ENCODE assay signal across 17 cellular contexts in the genomic region with DNA sequence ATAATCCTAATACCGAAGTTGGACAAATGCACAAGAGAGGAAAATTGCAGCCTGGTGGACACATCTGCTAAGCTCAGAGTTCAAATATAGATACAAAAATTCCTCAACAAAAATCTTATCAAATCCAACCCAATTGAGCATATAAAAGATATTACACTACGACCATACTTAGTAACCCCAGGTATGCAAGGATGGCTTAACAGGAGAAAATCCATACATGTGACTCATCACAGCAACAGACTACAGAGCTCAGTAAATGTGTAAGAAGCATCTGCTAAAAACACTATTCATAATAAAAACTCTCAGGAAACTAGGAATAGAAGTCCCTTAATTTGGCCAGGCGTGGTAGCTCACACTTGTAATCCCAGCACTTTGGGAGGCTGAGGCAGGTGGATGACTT.
"Had no signal": no experiment of that assay in that cellular context is flagged by ENCODE, and none has a peak within 500 bp of the region (broad histone marks: within the 10 kb centered on the region; RNA-seq: fewer than 3 reads in every experiment).

No MANE protein-coding gene starts in this region.

- DNase-seq: activated CD4-positive, alpha-beta T cell treated with anti-CD3 and anti-CD28 coated beads, Interleukin-2, amount 10 ng/mL, durations not matched to agents 24 days and 14 days; activated CD4-positive, CD25-positive, alpha-beta regulatory T cell; activated CD8-positive, alpha-beta memory T cell treated with anti-CD3 and anti-CD28 coated beads for 24 hours; activated naive CD8-positive, alpha-beta T cell treated with anti-CD3 and anti-CD28 coated beads for 36 hours; anterior cingulate cortex; gastrocnemius medialis; heart right ventricle; islet precursor cell; left lung; nephron progenitor cell; occipital lobe; stimulated activated CD4-positive, alpha-beta T cell treated with anti-CD3 and anti-CD28 coated beads, Interleukin-4, amount 100 ng/mL, for 4 hours; stimulated activated CD8-positive, alpha-beta memory T cell treated with anti-CD3 and anti-CD28 coated beads, Interleukin-4, amount 100 ng/mL, for 48 hours; stimulated activated naive CD8-positive, alpha-beta T cell treated with anti-CD3 and anti-CD28 coated beads, Interleukin-15, Interleukin-2, amounts not matched to agents 100 U/mL and 50 U/mL, for 24 hours had no signal

- H3K4me3 ChIP-seq: gastrocnemius medialis, heart right ventricle, left lung, smooth muscle cell had no signal

- ATAC-seq: gastrocnemius medialis; heart right ventricle; left lung; right cardiac atrium; stimulated activated naive CD8-positive, alpha-beta T cell treated with anti-CD3 and anti-CD28 coated beads, Interleukin-15, Interleukin-2, amounts not matched to agents 100 U/mL and 50 U/mL, for 24 hours had no signal

- H3K27ac ChIP-seq: epithelial cell of prostate, gastrocnemius medialis, heart right ventricle, left lung had no signal
